8 cellular contexts compared by ENCODE assay signal in the genomic region with DNA sequence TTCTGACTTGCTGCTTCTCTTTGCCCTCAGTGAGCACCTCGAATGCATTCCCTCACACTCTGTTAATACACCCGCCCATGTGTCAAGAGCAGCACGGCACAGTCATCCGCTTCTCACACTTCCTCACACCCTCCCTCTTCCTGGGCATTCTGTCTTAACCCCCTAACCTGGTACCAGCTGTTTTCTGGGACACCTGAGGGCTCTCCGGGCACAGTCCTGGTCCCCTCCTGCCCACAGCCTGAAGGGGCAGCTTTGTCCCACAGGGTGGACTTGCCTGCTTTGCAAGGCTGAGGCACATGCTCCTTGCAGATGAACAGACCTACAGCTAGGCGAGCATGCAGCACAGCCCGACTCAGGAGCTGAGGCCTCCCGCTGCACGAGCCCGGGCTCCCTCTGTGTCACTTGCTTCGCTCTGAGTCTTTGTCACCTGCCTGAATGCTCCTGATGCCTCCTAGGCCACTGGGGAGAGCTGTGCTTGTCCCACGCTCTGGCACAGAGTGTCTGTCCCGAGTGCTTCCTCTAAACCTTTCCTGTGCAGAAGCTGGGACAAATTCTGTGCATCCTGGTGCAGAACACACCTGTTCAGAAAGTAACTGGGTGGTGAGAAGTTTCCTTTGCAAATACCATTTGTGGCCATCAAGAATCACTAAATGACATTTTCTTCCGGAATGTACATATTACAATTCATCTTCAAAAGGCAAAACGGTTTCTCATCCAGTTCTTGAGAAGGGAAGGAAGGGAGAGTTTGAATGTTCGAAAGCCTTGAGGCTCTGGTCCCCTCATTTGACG. TPM values are rescaled to one million over a fixed set of nuclear protein-coding genes. Genes with fewer than 3 reads are reported as not detected.
DNase-seq lines count a peak whose midpoint lies in the region; ATAC-seq and TF ChIP-seq lines count a peak whose summit lies in the region.

No MANE protein-coding gene starts in this region.

- intact Hi-C loops in cardiac septum (cut with DNase I) (no loop called here), right cardiac atrium (cut with DNase I) (no loop called here), aorta (cut with DNase I) (no loop called here)

- no peak overlapping the region for H3K4me3 ChIP-seq in right cardiac atrium (ENCODE audit: low read length)
- no peak overlapping the region for H3K4me3 ChIP-seq in foreskin fibroblast (ENCODE audit: low read depth in 1 of 2, low read length in 2 of 2)
- H3K4me3 ChIP-seq in aorta (ENCODE audit: low read length in 2 of 2): no peak overlapping the region

- no peak for ATAC-seq in right cardiac atrium
- ATAC-seq in aorta (ENCODE audit: low FRiP score): no peak

- 61% methylated on average over 17 of the region's 17 CpGs for WGBS in right cardiac atrium
- WGBS in aorta, 2 donors: 68 to 70% methylated on average over 17 of the region's 17 CpGs

- H3K27me3 ChIP-seq in right cardiac atrium (ENCODE audit: control insufficient read depth, insufficient read depth) (no peaks in the 10 kb centered on the region), aorta (ENCODE audit: control insufficient read depth in 1 of 2, insufficient read depth in 2 of 2, low read length in 1 of 2) (no peaks in the 10 kb centered on the region)

- no peaks in the 10 kb centered on the region for H3K36me3 ChIP-seq in aorta (ENCODE audit: control insufficient read depth in 1 of 2, insufficient read depth in 2 of 2, low read length in 1 of 2)

- no peaks in the 10 kb centered on the region for H3K4me1 ChIP-seq in right cardiac atrium (ENCODE audit: control insufficient read depth, insufficient read depth, low read length)
- no peaks in the 10 kb centered on the region for H3K4me1 ChIP-seq in aorta (ENCODE audit: control insufficient read depth in 1 of 2, insufficient read depth in 2 of 2, low read length in 2 of 2)

- TF ChIP-seq CTCF in foreskin fibroblast (IDR thresholded peaks at IDR 0.05; ENCODE audit: low read depth, low read length): no peak

- peaks cover 4% of the 10 kb centered on the region for H3K9me3 ChIP-seq in right cardiac atrium (ENCODE audit: control insufficient read depth, low read length)
- peaks cover 3% of the 10 kb centered on the region for H3K9me3 ChIP-seq in aorta (ENCODE audit: control insufficient read depth, low read length)

- peak; percentile 58 for DNase-seq in cardiac septum (ENCODE audit: low spot score)
- DNase-seq in right cardiac atrium: no peak
- peak; percentile 16 for DNase-seq in MV-4-11 (lab: John Stamatoyannopoulos, UW)
- DNase-seq in foreskin fibroblast: peak; percentile 58 to 70
- DNase-seq in aorta: peak; percentile 43 to 71
- no peak for DNase-seq in nucleus accumbens (lab: John Stamatoyannopoulos, UW)
- no peak for DNase-seq in amygdala (lab: John Stamatoyannopoulos, UW)
- no peak for DNase-seq in DMS79 (lab: John Stamatoyannopoulos, UW)

- H3K27ac ChIP-seq in right cardiac atrium (ENCODE audit: low read length) (no peak overlapping the region), aorta (ENCODE audit: low read depth in 1 of 2, low read length in 2 of 2) (no peak overlapping the region)

RNA-seq across cellular contexts. Expression of a gene that starts 47.8 kb away (rescaled TPM):
- total RNA-seq in cardiac septum: 0.73 TPM
- total RNA-seq in right cardiac atrium: 1 to 10 TPM in 2 of 4 donors, under 1 TPM in 2; 0.17 to 3.7 (median 1.6) TPM
- 0.41 TPM for polyA plus RNA-seq in right cardiac atrium
- total RNA-seq in aorta: 1 to 10 TPM; 1.9 to 3.8 TPM
- polyA plus RNA-seq in aorta: 1 to 10 TPM in 1 of 2 donors, under 1 TPM in 1; 0.13 to 1.6 TPM

Comparison
In these comparisons a context has a peak if more than half of its experiments do, and no peak if none do; other contexts are left out.
1. DNase-seq: peak in cardiac septum (single experiment), MV-4-11 (single experiment), foreskin fibroblast (2 of 2) and aorta (2 of 2); none in right cardiac atrium (0 of 3), nucleus accumbens (0 of 56), amygdala (0 of 56) and DMS79 (single experiment).